ENCODE assay signal across 8 cellular contexts in genomic region chr14:75522224-75522764, GRCh38. TPM values are rescaled to one million over a fixed set of nuclear protein-coding genes. Genes with fewer than 3 reads are reported as not detected.
A peak's percentile ranks its signal among the peaks of the same experiment; 100 is the strongest.
DNase-seq lines count a peak whose midpoint lies in the region; ATAC-seq lines count a peak whose summit lies in the region.

Gene BATF (plus strand): TSS chr14:75522469. CDS start chr14:75522683, 214 bp downstream.

- peak within 1 kb of the TSS; percentile 100 for H3K4me3 Mint-ChIP-seq in activated CD4-positive, alpha-beta T cell treated with anti-CD3 and anti-CD28 coated beads, Interleukin-2, amount 10 ng/mL, durations not matched to agents 24 days and 14 days

- H3K9me3 Mint-ChIP-seq in activated CD4-positive, alpha-beta T cell treated with anti-CD3 and anti-CD28 coated beads, Interleukin-2, amount 10 ng/mL, durations not matched to agents 24 days and 14 days: no peaks in the 10 kb centered on the region

- peaks cover 49% of the 10 kb centered on the region for H3K36me3 Mint-ChIP-seq in activated CD4-positive, alpha-beta T cell treated with anti-CD3 and anti-CD28 coated beads, Interleukin-2, amount 10 ng/mL, durations not matched to agents 24 days and 14 days (ENCODE audit: low read depth)

- DNase-seq in GM19238 (ENCODE audit: insufficient read length, low spot score) (peak; percentile 54), foreskin melanocyte (peak; percentile 50), NCI-H2107 (lab: John Stamatoyannopoulos, UW) (no peak), NCI-H1436 (lab: John Stamatoyannopoulos, UW) (no peak), H7 (no peak)
- DNase-seq in activated CD4-positive, alpha-beta T cell treated with anti-CD3 and anti-CD28 coated beads, Interleukin-2, amount 10 ng/mL, durations not matched to agents 24 days and 14 days: peak; percentile 95
- DNase-seq in stimulated activated CD4-positive, alpha-beta T cell treated with anti-CD3 and anti-CD28 coated beads, Interleukin-2, amount 100 ng/mL, for 24 hours: peak; percentile 72 to 79

- no peaks in the 10 kb centered on the region for H3K27me3 Mint-ChIP-seq in activated CD4-positive, alpha-beta T cell treated with anti-CD3 and anti-CD28 coated beads, Interleukin-2, amount 10 ng/mL, durations not matched to agents 24 days and 14 days

- ATAC-seq in HG03432 (IDR thresholded peaks at IDR 0.05; ENCODE audit: unreplicated experiment): peak; percentile 61

- no peaks in the 10 kb centered on the region for H3K36me3 ChIP-seq in H7 (replicated peaks; ENCODE audit: control insufficient read depth, insufficient read depth, low read length)

- no peak within 1 kb of the TSS for H3K4me3 ChIP-seq in H7 (ENCODE audit: insufficient read depth, low read depth, low read length)

- intact Hi-C loops in activated CD4-positive, alpha-beta T cell treated with anti-CD3 and anti-CD28 coated beads, Interleukin-2, amount 10 ng/mL, durations not matched to agents 24 days and 14 days (cut with micrococcal nuclease): loop anchor here (1.0 to 5.0 kb wide), 6 partner anchors 17 to 400 kb away; no protein-coding TSS in a partner anchor

- no peaks in the 10 kb centered on the region for H3K27me3 ChIP-seq in H7 (ENCODE audit: control insufficient read depth, insufficient read depth, low read length)

- H3K27ac Mint-ChIP-seq in activated CD4-positive, alpha-beta T cell treated with anti-CD3 and anti-CD28 coated beads, Interleukin-2, amount 10 ng/mL, durations not matched to agents 24 days and 14 days: peak within 1 kb of the TSS; percentile 100

- H3K4me1 Mint-ChIP-seq in activated CD4-positive, alpha-beta T cell treated with anti-CD3 and anti-CD28 coated beads, Interleukin-2, amount 10 ng/mL, durations not matched to agents 24 days and 14 days: peaks cover 62% of the 10 kb centered on the region

RNA-seq across cellular contexts. Expression of gene BATF, which starts in this region (rescaled TPM):
- total RNA-seq in activated CD4-positive, alpha-beta T cell treated with anti-CD3 and anti-CD28 coated beads, Interleukin-2, amount 10 ng/mL, durations not matched to agents 24 days and 14 days: 175 and 178 TPM in 2 replicates
- not detected in 2 replicates for total RNA-seq in H7 (2014; rRNA removed; shearing (Covaris generic))

Comparison
In these comparisons a context has a peak if more than half of its experiments do, and no peak if none do; other contexts are left out.
1. RNA of gene BATF (total RNA-seq): 175 to 178 TPM in activated CD4-positive, alpha-beta T cell treated with anti-CD3 and anti-CD28 coated beads, Interleukin-2, amount 10 ng/mL, durations not matched to agents 24 days and 14 days; not detected in H7; every median in the first group is over 100 times any median in the second.
2. DNase-seq: peak in GM19238 (single experiment), activated CD4-positive, alpha-beta T cell treated with anti-CD3 and anti-CD28 coated beads, Interleukin-2, amount 10 ng/mL, durations not matched to agents 24 days and 14 days (single experiment), foreskin melanocyte (single experiment) and stimulated activated CD4-positive, alpha-beta T cell treated with anti-CD3 and anti-CD28 coated beads, Interleukin-2, amount 100 ng/mL, for 24 hours (2 of 2); none in NCI-H2107 (single experiment), NCI-H1436 (single experiment) and H7 (single experiment).